Comparison of ENCODE assay signal across 9 cellular contexts in genomic region chr1:224766266-224766665, GRCh38.
"Had no signal": no experiment of that assay in that cellular context is flagged by ENCODE, and none has a peak within 500 bp of the region (broad histone marks: within the 10 kb centered on the region; RNA-seq: fewer than 3 reads in every experiment).

No MANE protein-coding gene starts in this region.

- H3K27ac ChIP-seq: GM23248, HL-60 had no signal

- H3K9me3 ChIP-seq: HAP-1 had no signal

- H3K4me3 Mint-ChIP-seq: HFFc6, IgD-negative memory B cell had no signal

- H3K36me3 ChIP-seq: HAP-1 had no signal

- H3K4me1 Mint-ChIP-seq: IgD-negative memory B cell had no signal

- H3K9ac ChIP-seq: GM23248 had no signal

- ATAC-seq: HCT116, HepG2 had no signal

- DNase-seq: GM23248, GOT3, H7, HFFc6 had no signal

- H3K27ac Mint-ChIP-seq: HFFc6 had no signal

- H3K9me3 Mint-ChIP-seq: HFFc6, IgD-negative memory B cell had no signal

- H3K4me3 ChIP-seq: GM23248, HAP-1 had no signal
